Comparison of ENCODE assay signal across 1 cellular context in genomic region chr7:80472491-80473200, GRCh38.
TF ChIP-seq lines count a peak whose summit lies in the region.

No MANE protein-coding gene starts in this region.

TF ChIP-seq in GM23338, 12 proteins besides CTCF, POLR2A, EP300 and RAD21 (continued from another document):
- no peak for TF ChIP-seq ZNF462 (CRISPR knock-in tag; IDR thresholded peaks at IDR 0.05)
- TF ChIP-seq ETS1 (IDR thresholded peaks at IDR 0.05), result no peak
- TF ChIP-seq EZH2phosphoT487 (IDR thresholded peaks at IDR 0.05; ENCODE audit: unreplicated experiment), result no peak
